In the genomic region with DNA sequence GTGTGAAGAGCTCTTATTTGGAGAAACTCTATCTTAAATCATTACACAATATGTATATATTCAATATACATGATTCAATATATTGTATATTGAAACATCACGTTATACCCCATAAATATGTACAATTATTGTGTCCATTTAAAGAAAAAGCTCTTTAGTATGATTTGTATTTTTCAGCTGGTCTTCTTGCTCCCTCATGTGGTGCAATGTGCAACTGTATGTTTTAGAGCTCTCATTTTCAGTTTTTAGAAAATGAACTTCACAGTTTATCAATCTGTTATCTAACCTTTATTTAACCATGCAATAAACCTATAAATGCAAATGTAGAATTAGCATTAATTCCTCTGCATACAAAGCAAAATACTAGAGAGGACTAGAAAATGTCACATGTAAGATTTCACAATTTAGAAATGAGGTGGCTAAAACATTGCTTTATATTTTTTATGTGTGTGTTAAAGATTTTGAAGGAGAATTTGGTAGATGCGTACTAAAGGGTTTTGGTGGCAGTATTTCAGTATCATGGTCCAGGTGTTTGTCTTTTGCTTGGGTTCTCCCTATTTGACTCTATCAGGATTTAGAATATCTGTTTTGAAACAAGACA, we compare ENCODE assay signal across 8 cellular contexts.
A peak's percentile ranks its signal among the peaks of the same experiment; 100 is the strongest.
DNase-seq lines count a peak whose midpoint lies in the region; ATAC-seq, FAIRE-seq and TF ChIP-seq lines count a peak whose summit lies in the region.

No MANE protein-coding gene starts in this region.

- no peak for TF ChIP-seq POLR2A in H54 (IDR thresholded peaks at IDR 0.05; ENCODE audit: low read depth, low read length)

- no peaks in the 10 kb centered on the region for H3K4me1 Mint-ChIP-seq in activated naive CD4-positive, alpha-beta T cell treated with anti-CD3 and anti-CD28 coated beads for 36 hours (ENCODE audit: low read depth)
- H3K4me1 Mint-ChIP-seq in stimulated activated effector memory CD8-positive, alpha-beta T cell treated with anti-CD3 and anti-CD28 coated beads, Interleukin-12 subunit alpha, Interleukin-12 subunit beta, amount 100 ng/mL, for 72 hours = no peaks in the 10 kb centered on the region

- in situ Hi-C loops in ACHN (cut with HindIII; ENCODE audit: low pct_ligation_motif_present, low pct_unique_long_range_greater_than_20kb, low sequenced_read_pairs) = no loop called here

- no peak overlapping the region for H3K27ac Mint-ChIP-seq in activated naive CD4-positive, alpha-beta T cell treated with anti-CD3 and anti-CD28 coated beads for 36 hours
- H3K27ac Mint-ChIP-seq in stimulated activated effector memory CD8-positive, alpha-beta T cell treated with anti-CD3 and anti-CD28 coated beads, Interleukin-12 subunit alpha, Interleukin-12 subunit beta, amount 100 ng/mL, for 72 hours = no peak overlapping the region

- no peaks in the 10 kb centered on the region for H3K9me3 Mint-ChIP-seq in activated naive CD4-positive, alpha-beta T cell treated with anti-CD3 and anti-CD28 coated beads for 36 hours
- no peaks in the 10 kb centered on the region for H3K9me3 Mint-ChIP-seq in stimulated activated effector memory CD8-positive, alpha-beta T cell treated with anti-CD3 and anti-CD28 coated beads, Interleukin-12 subunit alpha, Interleukin-12 subunit beta, amount 100 ng/mL, for 72 hours

- CTCF ChIA-PET in activated naive CD4-positive, alpha-beta T cell treated with anti-CD3 and anti-CD28 coated beads for 36 hours (lab: Charles Lee) = interaction anchor here (0.6 to 1.7 kb wide), 2 partner anchors 450 to 1755 kb away, joined by 3 to 10 read pairs; no protein-coding TSS in a partner anchor

- intact Hi-C loops in activated naive CD4-positive, alpha-beta T cell treated with anti-CD3 and anti-CD28 coated beads for 36 hours (cut with micrococcal nuclease) = loop anchor here (1.0 kb wide), 1 partner anchor 450 kb away; no protein-coding TSS in a partner anchor

- peak; percentile 44 for ATAC-seq in GM18511 (IDR thresholded peaks at IDR 0.05; ENCODE audit: unreplicated experiment)
- ATAC-seq in stimulated activated effector memory CD8-positive, alpha-beta T cell treated with anti-CD3 and anti-CD28 coated beads, Interleukin-12 subunit alpha, Interleukin-12 subunit beta, amount 100 ng/mL, for 72 hours = no peak

- no peak for FAIRE-seq in H54 (lab: Jason Lieb, UNC)

- peaks cover 9% of the 10 kb centered on the region for H3K27me3 Mint-ChIP-seq in activated naive CD4-positive, alpha-beta T cell treated with anti-CD3 and anti-CD28 coated beads for 36 hours (ENCODE audit: low read depth)

- DNase-seq in ACHN (peak; percentile 23), RPMI8226 (peak; percentile 27), glomerular visceral epithelial cell (ENCODE audit: extremely low spot score) (peak; percentile 32), H54 (ENCODE audit: insufficient read length, low spot score) (no peak), middle frontal gyrus (ENCODE audit: extremely low spot score, low spot score) (no peak)
- DNase-seq in activated naive CD4-positive, alpha-beta T cell treated with anti-CD3 and anti-CD28 coated beads for 36 hours = no peak
- DNase-seq in stimulated activated effector memory CD8-positive, alpha-beta T cell treated with anti-CD3 and anti-CD28 coated beads, Interleukin-12 subunit alpha, Interleukin-12 subunit beta, amount 100 ng/mL, for 72 hours (ENCODE audit: low spot score in 2 of 2) = no peak

- no peak overlapping the region for H3K4me3 Mint-ChIP-seq in activated naive CD4-positive, alpha-beta T cell treated with anti-CD3 and anti-CD28 coated beads for 36 hours
- H3K4me3 Mint-ChIP-seq in stimulated activated effector memory CD8-positive, alpha-beta T cell treated with anti-CD3 and anti-CD28 coated beads, Interleukin-12 subunit alpha, Interleukin-12 subunit beta, amount 100 ng/mL, for 72 hours = no peak overlapping the region

- H3K36me3 Mint-ChIP-seq in activated naive CD4-positive, alpha-beta T cell treated with anti-CD3 and anti-CD28 coated beads for 36 hours (ENCODE audit: low read depth) = no peaks in the 10 kb centered on the region
- H3K36me3 Mint-ChIP-seq in stimulated activated effector memory CD8-positive, alpha-beta T cell treated with anti-CD3 and anti-CD28 coated beads, Interleukin-12 subunit alpha, Interleukin-12 subunit beta, amount 100 ng/mL, for 72 hours = no peaks in the 10 kb centered on the region

Comparison
In these comparisons a context has a peak if more than half of its experiments do, and no peak if none do; other contexts are left out.
1. DNase-seq: peak in ACHN (single experiment), RPMI8226 (single experiment) and glomerular visceral epithelial cell (single experiment); none in H54 (single experiment), middle frontal gyrus (single experiment), activated naive CD4-positive, alpha-beta T cell treated with anti-CD3 and anti-CD28 coated beads for 36 hours (single experiment) and stimulated activated effector memory CD8-positive, alpha-beta T cell treated with anti-CD3 and anti-CD28 coated beads, Interleukin-12 subunit alpha, Interleukin-12 subunit beta, amount 100 ng/mL, for 72 hours (0 of 2).